31 cellular contexts compared by ENCODE assay signal in the genomic region with DNA sequence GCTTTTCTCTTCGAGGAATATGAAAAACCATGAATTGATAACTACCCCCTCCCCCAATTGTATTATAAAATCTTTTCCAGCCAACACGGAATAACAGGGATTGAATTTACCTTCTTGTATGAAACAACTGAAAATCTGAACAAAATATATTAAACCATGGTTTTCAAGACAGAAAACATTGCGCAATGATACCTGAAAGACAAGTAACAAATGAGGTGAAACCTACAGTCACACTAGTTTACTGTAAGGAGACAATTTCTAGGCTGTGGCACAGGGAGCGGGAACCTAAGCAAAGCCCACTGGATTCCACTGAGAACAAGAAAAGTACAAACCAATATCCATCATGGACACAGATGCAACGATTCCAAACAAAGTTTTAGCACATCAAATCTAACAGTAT. TPM values are rescaled to one million over a fixed set of nuclear protein-coding genes. Genes with fewer than 3 reads are reported as not detected.
"Had no signal": no experiment of that assay in that cellular context is flagged by ENCODE, and none has a peak within 500 bp of the region (broad histone marks: within the 10 kb centered on the region; RNA-seq: fewer than 3 reads in every experiment).

No MANE protein-coding gene starts in this region.

- H3K4me1 ChIP-seq: ascending aorta, breast epithelium, colonic mucosa, esophagus squamous epithelium, gastroesophageal sphincter, heart right ventricle had no signal

- DNase-seq: activated B cell treated with CpG ODN at 0.5 μM for 24 hours; activated CD4-positive, alpha-beta T cell treated with anti-CD3 and anti-CD28 coated beads for 48 hours; activated CD4-positive, alpha-beta T cell treated with anti-CD3 and anti-CD28 coated beads, Interleukin-2, amount 50 U/mL, for 1 hour; activated CD4-positive, alpha-beta T cell treated with anti-CD3 and anti-CD28 coated beads, Interleukin-2, amount 50 U/mL, for 48 hours; activated CD8-positive, alpha-beta memory T cell treated with anti-CD3 and anti-CD28 coated beads, Interleukin-2, amount 10 ng/mL, durations not matched to agents 7 days and 5 days; activated CD8-positive, alpha-beta memory T cell treated with anti-CD3 and anti-CD28 coated beads, Interleukin-2, amount 50 U/mL, for 4 hours; activated CD8-positive, alpha-beta T cell treated with anti-CD3 and anti-CD28 coated beads for 36 hours; activated effector memory CD4-positive, alpha-beta T cell treated with anti-CD3 and anti-CD28 coated beads, Interleukin-2, amount 50 U/mL, for 16 hours; activated naive CD4-positive, alpha-beta T cell treated with anti-CD3 and anti-CD28 coated beads for 36 hours; activated naive CD8-positive, alpha-beta T cell treated with anti-CD3 and anti-CD28 coated beads for 36 hours; activated naive CD8-positive, alpha-beta T cell treated with anti-CD3 and anti-CD28 coated beads, Interleukin-2, amount 50 U/mL, for 24 hours; activated T-cell treated with anti-CD3 and anti-CD28 coated beads, Interleukin-2, amount 50 U/mL, for 1 hour; activated T-cell treated with anti-CD3 and anti-CD28 coated beads, Interleukin-2, amount 50 U/mL, for 48 hours; central memory CD4-positive, alpha-beta T cell; cerebellar nuclear complex; colonic mucosa; effector CD8-positive, alpha-beta T cell; esophagus squamous epithelium; foreskin melanocyte; heart right ventricle; T-helper 17 cell; T1000; WERI-Rb-1 had no signal

- FAIRE-seq: endometrium, endothelial cell of umbilical vein had no signal

- H3K27ac ChIP-seq: ascending aorta, breast epithelium, cardiac muscle cell, colonic mucosa, epithelial cell of prostate, esophagus squamous epithelium, gastroesophageal sphincter, heart right ventricle, WERI-Rb-1 had no signal

- H3K4me3 ChIP-seq: ascending aorta, breast epithelium, cardiac muscle cell, colonic mucosa, esophagus squamous epithelium, gastroesophageal sphincter, heart right ventricle had no signal

- H3K27me3 ChIP-seq: ascending aorta, breast epithelium, cardiac muscle cell, colonic mucosa, esophagus squamous epithelium, gastroesophageal sphincter, heart right ventricle had no signal

- ATAC-seq: activated CD4-positive, CD25-positive, alpha-beta regulatory T cell treated with anti-CD3 and anti-CD28 coated beads, Interleukin-2, amount 50 U/mL, for 24 hours; activated CD8-positive, alpha-beta memory T cell treated with anti-CD3 and anti-CD28 coated beads, Interleukin-2, amount 10 ng/mL, durations not matched to agents 7 days and 5 days; activated CD8-positive, alpha-beta T cell treated with anti-CD3 and anti-CD28 coated beads for 36 hours; activated naive CD8-positive, alpha-beta T cell treated with anti-CD3 and anti-CD28 coated beads, Interleukin-2, amount 50 U/mL, for 24 hours; gastroesophageal sphincter; heart right ventricle; T-helper 17 cell had no signal

- H3K36me3 ChIP-seq: cardiac muscle cell, colonic mucosa, WERI-Rb-1 had no signal

RNA-seq across cellular contexts. Expression of a gene that starts 3.3 kb away (rescaled TPM):
- total RNA-seq: ascending aorta had no signal

RNA-seq across cellular contexts. Expression of a gene that starts 53.4 kb away (rescaled TPM):
- total RNA-seq: ascending aorta had no signal
